In genomic region chr3:67920311-67920710, GRCh38 we compare ENCODE assay signal across 3 cellular contexts.
"Had no signal": no experiment of that assay in that cellular context is flagged by ENCODE, and none has a peak within 500 bp of the region (broad histone marks: within the 10 kb centered on the region; RNA-seq: fewer than 3 reads in every experiment).

No MANE protein-coding gene starts in this region.

- DNase-seq: GDM1, GF-D8 had no signal

- ATAC-seq: GM12878 had no signal

- H3K4me3 ChIP-seq: GM12878 had no signal
